ENCODE assay signal across 22 cellular contexts in the genomic region with DNA sequence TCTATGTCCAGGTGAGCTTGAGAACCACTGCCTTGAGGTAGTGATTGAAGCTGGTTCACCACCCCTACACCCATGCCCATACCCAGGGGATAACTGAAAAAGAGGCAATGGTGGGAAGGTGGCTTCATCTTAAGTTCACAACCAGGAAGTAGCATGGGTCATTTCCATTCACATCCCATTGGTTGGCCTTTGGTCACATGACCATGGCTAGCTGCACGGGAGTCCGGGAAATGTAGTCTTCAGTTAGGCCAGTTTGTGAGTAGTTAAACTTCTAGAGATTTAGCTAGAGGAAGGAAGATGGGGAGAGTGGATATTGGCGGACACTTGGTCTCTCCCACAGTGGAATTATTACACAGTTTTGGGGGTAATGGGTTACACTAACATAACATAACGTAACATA.
A peak's percentile ranks its signal among the peaks of the same experiment; 100 is the strongest.
DNase-seq lines count a peak whose midpoint lies in the region; ATAC-seq, FAIRE-seq and TF ChIP-seq lines count a peak whose summit lies in the region.
"Had no signal": no experiment of that assay in that cellular context is flagged by ENCODE, and none has a peak within 500 bp of the region (broad histone marks: within the 10 kb centered on the region; RNA-seq: fewer than 3 reads in every experiment).

No MANE protein-coding gene starts in this region.

- H4K5ac ChIP-seq in mesendoderm (ENCODE audit: low read length): no peak overlapping the region

- H3K56ac ChIP-seq in mesendoderm (ENCODE audit: low read length): no peak overlapping the region

- H3K4me1 Mint-ChIP-seq in activated CD4-positive, alpha-beta T cell treated with anti-CD3 and anti-CD28 coated beads, Interleukin-2, amount 10 ng/mL, durations not matched to agents 24 days and 14 days: peaks cover 30% of the 10 kb centered on the region
- peaks cover 11% of the 10 kb centered on the region for H3K4me1 Mint-ChIP-seq in WTC11

- H2AFZ ChIP-seq in Loucy (ENCODE audit: low read length): no peak overlapping the region
- H2AFZ ChIP-seq in smooth muscle cell (ENCODE audit: low read depth): no peak overlapping the region

- no peak for ATAC-seq in WTC11

- no peaks in the 10 kb centered on the region for H3K9me3 Mint-ChIP-seq in activated CD4-positive, alpha-beta T cell treated with anti-CD3 and anti-CD28 coated beads, Interleukin-2, amount 10 ng/mL, durations not matched to agents 24 days and 14 days
- H3K9me3 Mint-ChIP-seq in WTC11: peaks cover 12% of the 10 kb centered on the region
- H3K9me3 Mint-ChIP-seq: type B pancreatic cell had no signal

- intact Hi-C loops in activated CD4-positive, alpha-beta T cell treated with anti-CD3 and anti-CD28 coated beads, Interleukin-2, amount 10 ng/mL, durations not matched to agents 24 days and 14 days (cut with micrococcal nuclease): loop anchor here (5.0 kb wide), 2 partner anchors 567 to 757 kb away; no protein-coding TSS in a partner anchor

- H3K9ac ChIP-seq in Loucy (ENCODE audit: low read depth, low read length, poor library complexity, severe bottlenecking) (no peak overlapping the region), mesendoderm (ENCODE audit: low read length) (no peak overlapping the region), smooth muscle cell (ENCODE audit: low read depth) (no peak overlapping the region)

- H4K20me1 ChIP-seq in Loucy (ENCODE audit: insufficient read depth, low read length, poor library complexity, severe bottlenecking) (no peaks in the 10 kb centered on the region), smooth muscle cell (ENCODE audit: low read depth) (no peaks in the 10 kb centered on the region)

- no peaks in the 10 kb centered on the region for H3K9me2 ChIP-seq in Loucy (replicated peaks; ENCODE audit: low read depth, low read length)

- CTCF ChIA-PET in WTC11 (lab: Charles Lee): interaction anchor here (1.0 to 1.2 kb wide), 2 partner anchors 11 to 93 kb away, joined by 3 to 4 read pairs; a partner anchor contains a TSS

- H3K4me2 ChIP-seq in Loucy (ENCODE audit: low read depth, low read length, poor library complexity, severe bottlenecking) (peak overlapping the region; percentile 65), mesendoderm (ENCODE audit: low read length) (no peak overlapping the region), smooth muscle cell (no peak overlapping the region)

- H3K27ac ChIP-seq in mesendoderm (ENCODE audit: low read depth, low read length): no peak overlapping the region
- H3K27ac ChIP-seq in smooth muscle cell (ENCODE audit: low read depth): no peak overlapping the region
- H3K27ac ChIP-seq: SK-N-MC had no signal

- H3K4me3 ChIP-seq in Loucy (ENCODE audit: low read length, poor library complexity, severe bottlenecking) (no peak overlapping the region), mesendoderm (ENCODE audit: low read length) (no peak overlapping the region), smooth muscle cell (no peak overlapping the region)

- peak overlapping the region; percentile 93 for H3K27ac Mint-ChIP-seq in activated CD4-positive, alpha-beta T cell treated with anti-CD3 and anti-CD28 coated beads, Interleukin-2, amount 10 ng/mL, durations not matched to agents 24 days and 14 days
- H3K27ac Mint-ChIP-seq in WTC11: no peak overlapping the region
- H3K27ac Mint-ChIP-seq: type B pancreatic cell had no signal

- no peak overlapping the region for H3K18ac ChIP-seq in mesendoderm (ENCODE audit: low read length)

- H2BK120ac ChIP-seq in mesendoderm (ENCODE audit: low read depth, low read length): no peak overlapping the region

- H3K4me1 ChIP-seq in Loucy (ENCODE audit: insufficient read depth, low read length, poor library complexity, severe bottlenecking): peaks cover 21% of the 10 kb centered on the region
- peaks cover 10% of the 10 kb centered on the region for H3K4me1 ChIP-seq in mesendoderm (ENCODE audit: control insufficient read depth, low read depth, low read length)
- no peaks in the 10 kb centered on the region for H3K4me1 ChIP-seq in smooth muscle cell (ENCODE audit: low read depth)

- H3K9me3 ChIP-seq in Loucy (ENCODE audit: insufficient read depth, low read depth, low read length) (no peaks in the 10 kb centered on the region), smooth muscle cell (replicated peaks; ENCODE audit: low read depth) (no peaks in the 10 kb centered on the region)

- no peak overlapping the region for H2BK15ac ChIP-seq in mesendoderm (replicated peaks; ENCODE audit: low read depth)

- no CpG with 5 or more reads among the region's 4 CpGs for WGBS in mesendoderm (ENCODE audit: extremely low coverage, insufficient coverage, low lambda C conversion rate)
- 96% methylated on average over 4 of the region's 4 CpGs for WGBS in smooth muscle cell (ENCODE audit: low lambda C conversion rate)

- H3K27me3 Mint-ChIP-seq in activated CD4-positive, alpha-beta T cell treated with anti-CD3 and anti-CD28 coated beads, Interleukin-2, amount 10 ng/mL, durations not matched to agents 24 days and 14 days: peaks cover 28% of the 10 kb centered on the region
- H3K27me3 Mint-ChIP-seq in WTC11 (ENCODE audit: low read depth): no peaks in the 10 kb centered on the region
- H3K27me3 Mint-ChIP-seq: type B pancreatic cell had no signal

- peaks cover 9% of the 10 kb centered on the region for H3F3A ChIP-seq in Loucy (ENCODE audit: low read depth)
- peaks cover 6% of the 10 kb centered on the region for H3F3A ChIP-seq in smooth muscle cell (ENCODE audit: low read depth)

- H3K79me1 ChIP-seq in mesendoderm (ENCODE audit: low read length): no peaks in the 10 kb centered on the region

- POLR2A ChIA-PET in WTC11 (lab: Charles Lee): no interaction called here

- H4K8ac ChIP-seq in mesendoderm (ENCODE audit: low read depth, low read length): no peak overlapping the region

- H3K4ac ChIP-seq in mesendoderm (ENCODE audit: low read depth, low read length): no peak overlapping the region

- no peaks in the 10 kb centered on the region for H3K79me2 ChIP-seq in Loucy (ENCODE audit: insufficient read depth, low read length)
- H3K79me2 ChIP-seq in mesendoderm (ENCODE audit: control insufficient read depth, insufficient read depth, low read length): no peaks in the 10 kb centered on the region
- no peaks in the 10 kb centered on the region for H3K79me2 ChIP-seq in smooth muscle cell (ENCODE audit: low read depth)

- H3K23ac ChIP-seq in mesendoderm (ENCODE audit: low read length): no peak overlapping the region

- H3K27me3 ChIP-seq in Loucy (ENCODE audit: insufficient read depth, low read length, poor library complexity, severe bottlenecking) (peaks cover 48% of the 10 kb centered on the region), mesendoderm (ENCODE audit: insufficient read depth, low read length, poor library complexity) (no peaks in the 10 kb centered on the region), smooth muscle cell (ENCODE audit: low read depth) (no peaks in the 10 kb centered on the region)

- H2AK5ac ChIP-seq in mesendoderm (ENCODE audit: low read length): no peak overlapping the region

- no peaks in the 10 kb centered on the region for H3K36me3 ChIP-seq in Loucy (ENCODE audit: insufficient read depth, low read length)
- no peaks in the 10 kb centered on the region for H3K36me3 ChIP-seq in mesendoderm (ENCODE audit: control insufficient read depth, insufficient read depth, low read length)
- H3K36me3 ChIP-seq in smooth muscle cell (ENCODE audit: low read depth): no peaks in the 10 kb centered on the region

- H2BK5ac ChIP-seq in mesendoderm (ENCODE audit: low read length): no peak overlapping the region

- no peaks in the 10 kb centered on the region for H3K36me3 Mint-ChIP-seq in activated CD4-positive, alpha-beta T cell treated with anti-CD3 and anti-CD28 coated beads, Interleukin-2, amount 10 ng/mL, durations not matched to agents 24 days and 14 days (ENCODE audit: low read depth)
- H3K36me3 Mint-ChIP-seq in WTC11: no peaks in the 10 kb centered on the region
- H3K36me3 Mint-ChIP-seq: CD4-positive, CD25-positive, alpha-beta regulatory T cell; mesothelial cell of epicardium; type B pancreatic cell had no signal

- DNase-seq in activated CD4-positive, alpha-beta T cell treated with anti-CD3 and anti-CD28 coated beads, Interleukin-2, amount 10 ng/mL, durations not matched to agents 24 days and 14 days: no peak
- DNase-seq in activated CD4-positive, alpha-beta T cell treated with anti-CD3 and anti-CD28 coated beads, Interleukin-2, amount 50 U/mL, for 48 hours: no peak
- DNase-seq in WTC11 (ENCODE audit: low spot score) (no peak), mesendoderm (peak; percentile 40), frontal cortex (ENCODE audit: low spot score in 2 of 2) (no peak), HK-2 (ENCODE audit: unreplicated experiment) (no peak), smooth muscle cell (lab: John Stamatoyannopoulos, UW; ENCODE audit: unreplicated experiment) (no peak)
- DNase-seq: activated CD4-positive, alpha-beta T cell treated with anti-CD3 and anti-CD28 coated beads, Interleukin-2, amount 50 U/mL, for 4 hours; activated gamma-delta T cell treated with Interleukin-2 at 50 U/mL for 16 hours; aorta; MM.1S; NCI-H2081; NCI-H524; stimulated activated naive CD4-positive, alpha-beta T cell treated with Interleukin-2 at 50 U/mL for 16 hours had no signal

- FAIRE-seq in frontal cortex (lab: Jason Lieb, UNC): no peak
- FAIRE-seq: A204.1, endometrium, TTC549 had no signal

- peak overlapping the region; percentile 68 for H3K4me3 Mint-ChIP-seq in activated CD4-positive, alpha-beta T cell treated with anti-CD3 and anti-CD28 coated beads, Interleukin-2, amount 10 ng/mL, durations not matched to agents 24 days and 14 days
- H3K4me3 Mint-ChIP-seq in WTC11: no peak overlapping the region
- H3K4me3 Mint-ChIP-seq: mesothelial cell of epicardium, type B pancreatic cell had no signal

- no peak for TF ChIP-seq CTCF in Loucy (conservative IDR thresholded peaks at IDR 0.05; ENCODE audit: low read length)
- TF ChIP-seq CTCF in WTC11 (IDR thresholded peaks at IDR 0.05): no peak
- no peak for TF ChIP-seq CTCF in smooth muscle cell (IDR thresholded peaks at IDR 0.05; ENCODE audit: borderline replicate concordance, insufficient read depth, poor library complexity, severe bottlenecking)

TF ChIP-seq in WTC11, 78 proteins besides CTCF, POLR2A, EP300 and RAD21 (continues in another document):
- TF ChIP-seq ETV6 (CRISPR knock-in tag; IDR thresholded peaks at IDR 0.05): no peak
- TF ChIP-seq ZNF396 (CRISPR knock-in tag; IDR thresholded peaks at IDR 0.05; ENCODE audit: borderline replicate concordance): no peak
- TF ChIP-seq, protein P1, sequence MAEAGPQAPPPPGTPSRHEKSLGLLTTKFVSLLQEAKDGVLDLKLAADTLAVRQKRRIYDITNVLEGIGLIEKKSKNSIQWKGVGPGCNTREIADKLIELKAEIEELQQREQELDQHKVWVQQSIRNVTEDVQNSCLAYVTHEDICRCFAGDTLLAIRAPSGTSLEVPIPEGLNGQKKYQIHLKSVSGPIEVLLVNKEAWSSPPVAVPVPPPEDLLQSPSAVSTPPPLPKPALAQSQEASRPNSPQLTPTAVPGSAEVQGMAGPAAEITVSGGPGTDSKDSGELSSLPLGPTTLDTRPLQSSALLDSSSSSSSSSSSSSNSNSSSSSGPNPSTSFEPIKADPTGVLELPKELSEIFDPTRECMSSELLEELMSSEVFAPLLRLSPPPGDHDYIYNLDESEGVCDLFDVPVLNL (CRISPR knock-in tag; IDR thresholded peaks at IDR 0.05; ENCODE audit: borderline replicate concordance, low read depth): no peak
